1 cellular context compared by ENCODE assay signal in genomic region chr20:34090645-34091044, GRCh38.
A peak's percentile ranks its signal among the peaks of the same experiment; 100 is the strongest.
TF ChIP-seq lines count a peak whose summit lies in the region.

No MANE protein-coding gene starts in this region.

TF ChIP-seq in HepG2, 621 proteins besides CTCF, POLR2A, EP300 and RAD21:
- TF ChIP-seq POLR2AphosphoS5 (IDR thresholded peaks at IDR 0.05; ENCODE audit: low read depth, low read length) (peak; percentile 14; the same call in 1 of the 2 replicates), RBM22 (optimal IDR thresholded peaks at IDR 0.05; ENCODE audit: low read length) (peak; percentile 94), ONECUT2 (CRISPR knock-in tag; IDR thresholded peaks at IDR 0.05) (no peak), DZIP1 (CRISPR knock-in tag; IDR thresholded peaks at IDR 0.05) (no peak), HBP1 (CRISPR knock-in tag; IDR thresholded peaks at IDR 0.05; ENCODE audit: low read depth) (no peak), ZNF441 (CRISPR knock-in tag; IDR thresholded peaks at IDR 0.05; ENCODE audit: borderline replicate concordance) (no peak)
- TF ChIP-seq, protein P1, sequence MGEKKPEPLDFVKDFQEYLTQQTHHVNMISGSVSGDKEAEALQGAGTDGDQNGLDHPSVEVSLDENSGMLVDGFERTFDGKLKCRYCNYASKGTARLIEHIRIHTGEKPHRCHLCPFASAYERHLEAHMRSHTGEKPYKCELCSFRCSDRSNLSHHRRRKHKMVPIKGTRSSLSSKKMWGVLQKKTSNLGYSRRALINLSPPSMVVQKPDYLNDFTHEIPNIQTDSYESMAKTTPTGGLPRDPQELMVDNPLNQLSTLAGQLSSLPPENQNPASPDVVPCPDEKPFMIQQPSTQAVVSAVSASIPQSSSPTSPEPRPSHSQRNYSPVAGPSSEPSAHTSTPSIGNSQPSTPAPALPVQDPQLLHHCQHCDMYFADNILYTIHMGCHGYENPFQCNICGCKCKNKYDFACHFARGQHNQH (CRISPR knock-in tag; IDR thresholded peaks at IDR 0.05), result no peak
